8 cellular contexts compared by ENCODE assay signal in the genomic region with DNA sequence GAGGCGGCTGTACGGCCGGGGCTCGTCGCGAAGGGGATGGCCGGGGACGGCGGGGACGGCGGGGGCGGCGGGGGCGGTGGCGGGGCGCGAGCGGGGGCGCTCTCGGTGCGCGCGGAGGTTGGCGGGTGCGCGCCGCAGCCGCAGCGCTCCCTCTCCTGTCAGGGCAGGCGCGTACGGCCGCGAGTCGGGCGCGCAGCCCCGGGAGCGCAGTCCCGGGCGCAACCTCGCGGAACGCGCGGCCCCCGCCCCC. TPM values are rescaled to one million over a fixed set of nuclear protein-coding genes. Genes with fewer than 3 reads are reported as not detected.
A peak's percentile ranks its signal among the peaks of the same experiment; 100 is the strongest.
DNase-seq lines count a peak whose midpoint lies in the region; ATAC-seq, FAIRE-seq and TF ChIP-seq lines count a peak whose summit lies in the region.

No MANE protein-coding gene starts in this region.

- H3K27ac ChIP-seq in HCT116 (ENCODE audit: low read depth, low read length): peak overlapping the region; percentile 35; the same call in 1 of the 2 replicates

- H3K79me2 ChIP-seq in HCT116 (ENCODE audit: insufficient read depth, low read length): no peaks in the 10 kb centered on the region

- DNase-seq in HCT116 (ENCODE audit: low read depth, low spot score): no peak
- DNase-seq in activated CD4-positive, alpha-beta memory T cell treated with anti-CD3 and anti-CD28 coated beads for 36 hours: no peak
- DNase-seq in stimulated activated naive B cell treated with anti-CD40 and anti-IgM and Interleukin-4, amounts not matched to agents 10 μg/mL and 1 μg/mL and 100 μg/mL, for 72 hours: no peak
- DNase-seq in GOT3 (lab: John Stamatoyannopoulos, UW): no peak
- DNase-seq in GM19239 (ENCODE audit: insufficient read length, low spot score): no peak
- no peak for DNase-seq in NCI-H2227 treated with DMSO at 0.1 percent for 48 hours (lab: John Stamatoyannopoulos, UW)

- peak; percentile 86 for ATAC-seq in HCT116
- no peak for ATAC-seq in stimulated activated naive B cell treated with anti-CD40 and anti-IgM and Interleukin-4, amounts not matched to agents 10 μg/mL and 1 μg/mL and 100 μg/mL, for 72 hours (replicated peaks)
- no peak for ATAC-seq in HG02885 (IDR thresholded peaks at IDR 0.05; ENCODE audit: poor library complexity, unreplicated experiment)

- TF ChIP-seq POLR2A in HCT116 (IDR thresholded peaks at IDR 0.05; ENCODE audit: borderline replicate concordance, extremely low read depth, insufficient read depth, insufficient read length): no peak

- peaks cover 32% of the 10 kb centered on the region for H3K27me3 Mint-ChIP-seq in activated CD4-positive, alpha-beta memory T cell treated with anti-CD3 and anti-CD28 coated beads for 36 hours
- peaks cover 37 to 58% of the 10 kb centered on the region in 2 donors for H3K27me3 Mint-ChIP-seq in stimulated activated naive B cell treated with anti-CD40 and anti-IgM and Interleukin-4, amounts not matched to agents 10 μg/mL and 1 μg/mL and 100 μg/mL, for 72 hours

- H3K9ac ChIP-seq in HCT116 (ENCODE audit: low read length): peak overlapping the region; percentile 56
- H3K9ac ChIP-seq in iPS-15b (ENCODE audit: low read depth, low read length): no peak overlapping the region

- H3K36me3 ChIP-seq in HCT116 (ENCODE audit: control insufficient read depth in 1 of 2, insufficient read depth in 2 of 2, low read length in 2 of 2) (no peaks in the 10 kb centered on the region), iPS-15b (ENCODE audit: control insufficient read depth, insufficient read depth, low read length) (peaks cover 2% of the 10 kb centered on the region)

- H3K27me3 ChIP-seq in HCT116 (ENCODE audit: insufficient read depth, low read length): no peaks in the 10 kb centered on the region
- H3K27me3 ChIP-seq in iPS-15b (ENCODE audit: control insufficient read depth, insufficient read depth, low read length): peaks cover 35% of the 10 kb centered on the region

- H3K9me2 ChIP-seq in HCT116 (ENCODE audit: insufficient read depth): no peaks in the 10 kb centered on the region

- peaks cover 5% of the 10 kb centered on the region for H3K4me1 Mint-ChIP-seq in activated CD4-positive, alpha-beta memory T cell treated with anti-CD3 and anti-CD28 coated beads for 36 hours (ENCODE audit: low read depth)
- peaks cover 2 to 17% of the 10 kb centered on the region in 2 donors for H3K4me1 Mint-ChIP-seq in stimulated activated naive B cell treated with anti-CD40 and anti-IgM and Interleukin-4, amounts not matched to agents 10 μg/mL and 1 μg/mL and 100 μg/mL, for 72 hours

- peak overlapping the region; percentile 62 for H3K4me3 Mint-ChIP-seq in activated CD4-positive, alpha-beta memory T cell treated with anti-CD3 and anti-CD28 coated beads for 36 hours
- peak overlapping the region; percentile 88 to 90 for H3K4me3 Mint-ChIP-seq in stimulated activated naive B cell treated with anti-CD40 and anti-IgM and Interleukin-4, amounts not matched to agents 10 μg/mL and 1 μg/mL and 100 μg/mL, for 72 hours

- H3K4me2 ChIP-seq in HCT116 (ENCODE audit: low read length): peak overlapping the region; percentile 87

- CTCF ChIA-PET in HCT116 (lab: Charles Lee): no interaction called here
- CTCF ChIA-PET in activated CD4-positive, alpha-beta memory T cell treated with anti-CD3 and anti-CD28 coated beads for 36 hours (lab: Charles Lee): interaction anchor here (1.5 kb wide), 1 partner anchor 33 kb away, joined by 3 read pairs; no protein-coding TSS in a partner anchor

- TF ChIP-seq CTCF in HCT116 (IDR thresholded peaks at IDR 0.05 in 2 of 3, conservative IDR thresholded peaks at IDR 0.05 in 1 of 3; ENCODE audit: borderline replicate concordance in 1 of 3, insufficient read depth in 1 of 3, low read depth in 2 of 3, low read length in 2 of 3): no peak

- H3K4me3 ChIP-seq in HCT116 (replicated peaks in 1 of 2; ENCODE audit: low read depth in 1 of 2, low read length in 2 of 2) (peak overlapping the region; percentile 43 to 72), iPS-15b (ENCODE audit: low read depth, low read length) (peak overlapping the region; percentile 63)

- H3K9me3 ChIP-seq in HCT116 (ENCODE audit: control insufficient read depth in 1 of 2, insufficient read depth in 1 of 2, low read depth in 1 of 2, low read length in 2 of 2) (no peaks in the 10 kb centered on the region), iPS-15b (ENCODE audit: control insufficient read depth, insufficient read depth, low read length) (no peaks in the 10 kb centered on the region)

- RAD21 ChIA-PET in HCT116 (lab: Charles Lee; ENCODE audit: low non-redundant PET in 1 of 2, low total read pairs in 2 of 2, uncharacterized antibody in 2 of 2, unreplicated experiment in 2 of 2): no interaction called here

- no peak for TF ChIP-seq RAD21 in HCT116 (IDR thresholded peaks at IDR 0.05; ENCODE audit: low read depth)

- no peak overlapping the region for H3K27ac Mint-ChIP-seq in activated CD4-positive, alpha-beta memory T cell treated with anti-CD3 and anti-CD28 coated beads for 36 hours
- H3K27ac Mint-ChIP-seq in stimulated activated naive B cell treated with anti-CD40 and anti-IgM and Interleukin-4, amounts not matched to agents 10 μg/mL and 1 μg/mL and 100 μg/mL, for 72 hours: no peak overlapping the region

- FAIRE-seq in GM19239 (lab: Jason Lieb, UNC): no peak

- POLR2A ChIA-PET in HCT116 (lab: Charles Lee): no interaction called here
- POLR2A ChIA-PET in activated CD4-positive, alpha-beta memory T cell treated with anti-CD3 and anti-CD28 coated beads for 36 hours (lab: Charles Lee): interaction anchor here (0.6 kb wide), 1 partner anchor 14 kb away, joined by 3 read pairs; no protein-coding TSS in a partner anchor

- H3K36me3 Mint-ChIP-seq in activated CD4-positive, alpha-beta memory T cell treated with anti-CD3 and anti-CD28 coated beads for 36 hours: no peaks in the 10 kb centered on the region
- H3K36me3 Mint-ChIP-seq in stimulated activated naive B cell treated with anti-CD40 and anti-IgM and Interleukin-4, amounts not matched to agents 10 μg/mL and 1 μg/mL and 100 μg/mL, for 72 hours: peaks cover 0 to 2% of the 10 kb centered on the region in 2 donors

- no peak overlapping the region for H2AFZ ChIP-seq in HCT116 (ENCODE audit: low read depth, low read length, poor library complexity, severe bottlenecking)

- H3K9me3 Mint-ChIP-seq in activated CD4-positive, alpha-beta memory T cell treated with anti-CD3 and anti-CD28 coated beads for 36 hours: no peaks in the 10 kb centered on the region
- no peaks in the 10 kb centered on the region for H3K9me3 Mint-ChIP-seq in stimulated activated naive B cell treated with anti-CD40 and anti-IgM and Interleukin-4, amounts not matched to agents 10 μg/mL and 1 μg/mL and 100 μg/mL, for 72 hours

- intact Hi-C loops in HCT116 (cut with micrococcal nuclease): no loop called here
- intact Hi-C loops in activated CD4-positive, alpha-beta memory T cell treated with anti-CD3 and anti-CD28 coated beads for 36 hours (cut with micrococcal nuclease): loop anchor here (1.0 to 5.0 kb wide), 3 partner anchors 93 to 139 kb away; no protein-coding TSS in a partner anchor

- H4K20me1 ChIP-seq in HCT116 (ENCODE audit: insufficient read depth): no peaks in the 10 kb centered on the region

- no TSS peak for BruUV-seq in HCT116 (replicated peaks; lab: Mats Ljungman, UMichigan)

- H3K4me1 ChIP-seq in HCT116 (ENCODE audit: control insufficient read depth in 1 of 2, insufficient read depth in 2 of 2, low read length in 2 of 2) (peaks cover 13 to 31% of the 10 kb centered on the region in 2 experiments), iPS-15b (ENCODE audit: control insufficient read depth, insufficient read depth, low read length) (no peaks in the 10 kb centered on the region)

TF ChIP-seq in HCT116, 20 proteins besides CTCF, POLR2A, EP300 and RAD21 (continues in another document):
- TF ChIP-seq REST (IDR thresholded peaks at IDR 0.05; ENCODE audit: low read depth) (no peak), ZFX (IDR thresholded peaks at IDR 0.05) (no peak), TCF7L2 (IDR thresholded peaks at IDR 0.05; ENCODE audit: borderline replicate concordance, extremely low read depth, insufficient read depth, insufficient read length) (no peak)

RNA-seq across cellular contexts. Expression of gene GRHL1, which starts 0.3 kb away (rescaled TPM):
- 8.5 TPM for total RNA-seq in HCT116 (2021; ENCODE audit: unreplicated experiment)
- 6.0 and 6.3 TPM in 2 replicates for polyA plus RNA-seq in HCT116 (2012)
- 1 to 10 TPM in 1 of 2 experiments, under 1 TPM in 1; 1.00 to 1.1 TPM for total RNA-seq in activated CD4-positive, alpha-beta memory T cell treated with anti-CD3 and anti-CD28 coated beads for 36 hours
